ENCODE assay signal across 28 cellular contexts in genomic region chr4:69874507-69874906, GRCh38. TPM values are rescaled to one million over a fixed set of nuclear protein-coding genes. Genes with fewer than 3 reads are reported as not detected.
"Had no signal": no experiment of that assay in that cellular context is flagged by ENCODE, and none has a peak within 500 bp of the region (broad histone marks: within the 10 kb centered on the region; RNA-seq: fewer than 3 reads in every experiment).

No MANE protein-coding gene starts in this region.

- H3K4me3 ChIP-seq: ascending aorta, body of pancreas, cardiac muscle cell, K562, Peyer's patch had no signal

- H3K9me3 Mint-ChIP-seq: activated B cell treated with CpG ODN at 0.5 μM for 24 hours; activated naive CD4-positive, alpha-beta T cell treated with anti-CD3 and anti-CD28 coated beads, Interleukin-2, amount 50 U/mL, for 72 hours; activated naive CD8-positive, alpha-beta T cell treated with anti-CD3 and anti-CD28 coated beads, Interleukin-2, amount 50 U/mL, for 24 hours had no signal

- H3K27ac ChIP-seq: ascending aorta, body of pancreas, cardiac muscle cell, Peyer's patch had no signal

- H3K27me3 Mint-ChIP-seq: activated CD4-positive, alpha-beta memory T cell treated with anti-CD3 and anti-CD28 coated beads, Interleukin-2, amount 10 ng/mL, durations not matched to agents 7 days and 5 days; activated naive CD8-positive, alpha-beta T cell treated with anti-CD3 and anti-CD28 coated beads, Interleukin-2, amount 50 U/mL, for 24 hours had no signal

- H3K4me1 ChIP-seq: ascending aorta had no signal

- H3K27me3 ChIP-seq: ascending aorta, body of pancreas, cardiac muscle cell, Peyer's patch had no signal

- H3K9me3 ChIP-seq: ascending aorta, body of pancreas, Peyer's patch had no signal

- H3K4me1 Mint-ChIP-seq: activated B cell treated with CpG ODN at 0.5 μM for 24 hours; activated CD4-positive, alpha-beta memory T cell treated with anti-CD3 and anti-CD28 coated beads, Interleukin-2, amount 10 ng/mL, durations not matched to agents 7 days and 5 days; activated naive CD8-positive, alpha-beta T cell treated with anti-CD3 and anti-CD28 coated beads, Interleukin-2, amount 50 U/mL, for 24 hours had no signal

- H3K4me3 Mint-ChIP-seq: activated B cell treated with CpG ODN at 0.5 μM for 24 hours; activated CD4-positive, alpha-beta memory T cell treated with anti-CD3 and anti-CD28 coated beads, Interleukin-2, amount 10 ng/mL, durations not matched to agents 7 days and 5 days; activated naive CD8-positive, alpha-beta T cell treated with anti-CD3 and anti-CD28 coated beads, Interleukin-2, amount 50 U/mL, for 24 hours had no signal

- DNase-seq: activated B cell treated with CpG ODN at 0.5 μM for 24 hours; activated CD4-positive, alpha-beta memory T cell treated with anti-CD3 and anti-CD28 coated beads, Interleukin-2, amount 10 ng/mL, durations not matched to agents 7 days and 5 days; activated CD4-positive, alpha-beta T cell treated with anti-CD3 and anti-CD28 coated beads for 1 hour; activated CD4-positive, alpha-beta T cell treated with anti-CD3 and anti-CD28 coated beads, Interleukin-2, amount 50 U/mL, for 1 hour; activated CD8-positive, alpha-beta memory T cell treated with anti-CD3 and anti-CD28 coated beads, Interleukin-2, amount 50 U/mL, for 48 hours; activated effector memory CD4-positive, alpha-beta T cell treated with anti-CD3 and anti-CD28 coated beads, Interleukin-2, amount 50 U/mL, for 16 hours; activated naive CD4-positive, alpha-beta T cell treated with Interleukin-2 at 50 U/mL for 16 hours; activated naive CD8-positive, alpha-beta T cell treated with anti-CD3 and anti-CD28 coated beads, Interleukin-2, amount 50 U/mL, for 24 hours; activated T-cell treated with anti-CD3 and anti-CD28 coated beads, Interleukin-2, amount 50 U/mL, for 1 hour; amniotic stem cell; body of pancreas; Karpas-422; NCI-H1105 treated with DMSO at 0.1 percent for 48 hours; NCI-H1436 treated with DMSO at 0.1 percent for 48 hours; NCI-H187; NCI-H2081; NCI-H510A treated with DMSO at 0.1 percent for 48 hours; NCI-H69; NK-92 treated with Interleukin-12 subunit alpha and Interleukin-12 subunit beta, amount 100 ng/mL, for 24 hours; OCI-M1; Peyer's patch; SHP77 treated with DMSO at 0.1 percent for 48 hours; T-helper 2 cell; T1000 had no signal

- H3K36me3 Mint-ChIP-seq: activated naive CD4-positive, alpha-beta T cell treated with anti-CD3 and anti-CD28 coated beads, Interleukin-2, amount 50 U/mL, for 72 hours had no signal

- H3K36me3 ChIP-seq: ascending aorta, cardiac muscle cell, Peyer's patch had no signal

- ATAC-seq: activated naive CD8-positive, alpha-beta T cell treated with anti-CD3 and anti-CD28 coated beads, Interleukin-2, amount 50 U/mL, for 24 hours; body of pancreas; K562 had no signal

- H3K27ac Mint-ChIP-seq: activated B cell treated with CpG ODN at 0.5 μM for 24 hours; activated CD4-positive, alpha-beta memory T cell treated with anti-CD3 and anti-CD28 coated beads, Interleukin-2, amount 10 ng/mL, durations not matched to agents 7 days and 5 days; activated naive CD4-positive, alpha-beta T cell treated with anti-CD3 and anti-CD28 coated beads, Interleukin-2, amount 50 U/mL, for 72 hours; activated naive CD8-positive, alpha-beta T cell treated with anti-CD3 and anti-CD28 coated beads, Interleukin-2, amount 50 U/mL, for 24 hours had no signal

RNA-seq across cellular contexts. Expression of gene SULT1E1, which starts 14.6 kb away (rescaled TPM):
- total RNA-seq: activated B cell treated with CpG ODN at 0.5 μM for 24 hours; activated CD4-positive, alpha-beta memory T cell treated with anti-CD3 and anti-CD28 coated beads, Interleukin-2, amount 10 ng/mL, durations not matched to agents 7 days and 5 days; activated naive CD4-positive, alpha-beta T cell treated with anti-CD3 and anti-CD28 coated beads, Interleukin-2, amount 50 U/mL, for 72 hours; ascending aorta; cardiac muscle cell; K562 had no signal
- polyA plus RNA-seq: cardiac muscle cell, K562 had no signal

RNA-seq across cellular contexts. Expression of gene CSN1S1, which starts 56.4 kb away (rescaled TPM):
- total RNA-seq: activated B cell treated with CpG ODN at 0.5 μM for 24 hours; activated CD4-positive, alpha-beta memory T cell treated with anti-CD3 and anti-CD28 coated beads, Interleukin-2, amount 10 ng/mL, durations not matched to agents 7 days and 5 days; activated naive CD4-positive, alpha-beta T cell treated with anti-CD3 and anti-CD28 coated beads, Interleukin-2, amount 50 U/mL, for 72 hours; ascending aorta; cardiac muscle cell; K562; Peyer's patch had no signal
- polyA plus RNA-seq: cardiac muscle cell, K562 had no signal
